ENCODE assay signal across 1 cellular context in the genomic region with DNA sequence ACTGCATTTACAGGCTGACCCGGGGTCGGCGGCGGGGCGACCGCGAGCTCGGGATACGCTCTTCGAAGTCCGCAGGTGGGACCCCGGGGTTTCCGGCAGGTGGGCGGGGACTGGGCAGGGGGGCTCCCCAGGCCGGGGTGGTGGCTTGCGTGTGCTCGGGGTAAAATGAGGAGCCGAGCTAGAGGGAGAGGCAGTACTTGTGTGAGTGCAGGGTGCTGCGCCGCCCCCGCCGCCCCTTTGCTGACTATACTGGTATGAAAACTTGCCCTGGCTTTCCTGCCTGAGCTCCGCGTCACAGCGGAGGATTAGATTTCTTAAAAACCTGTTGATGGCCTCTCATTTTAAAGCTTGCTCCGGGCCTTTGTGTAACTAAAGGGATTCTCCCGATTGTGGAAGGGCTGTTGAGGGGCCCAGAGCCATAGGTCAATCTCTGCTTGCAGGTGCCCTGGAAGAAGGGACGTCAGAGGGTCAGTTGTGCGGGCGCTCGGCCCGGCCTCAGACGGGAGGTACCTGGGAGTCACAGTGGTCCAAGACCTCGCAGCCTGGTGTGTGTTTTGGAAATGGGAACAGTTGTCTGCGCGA.
TF ChIP-seq lines count a peak whose summit lies in the region.

No MANE protein-coding gene starts in this region.

TF ChIP-seq in HepG2, 621 proteins besides CTCF, POLR2A, EP300 and RAD21 (continued from another document):
- TF ChIP-seq BCL6 (CRISPR knock-in tag; IDR thresholded peaks at IDR 0.05) (0 out of 2 replicates have a peak, but pooled peaks have one; percentile 9), ZNF263 (CRISPR knock-in tag; IDR thresholded peaks at IDR 0.05) (no peak), FOXK1 (CRISPR knock-in tag; IDR thresholded peaks at IDR 0.05; ENCODE audit: borderline replicate concordance, low read depth) (no peak), SP140L (CRISPR knock-in tag; IDR thresholded peaks at IDR 0.05; ENCODE audit: borderline replicate concordance) (no peak), MLLT10 (CRISPR knock-in tag; IDR thresholded peaks at IDR 0.05) (no peak), PTBP1 (IDR thresholded peaks at IDR 0.05; ENCODE audit: low read depth, low read length, poor library complexity, severe bottlenecking) (no peak), JUN (CRISPR knock-in tag; IDR thresholded peaks at IDR 0.05) (no peak), ZNF766 (CRISPR knock-in tag; IDR thresholded peaks at IDR 0.05; ENCODE audit: borderline replicate concordance) (no peak), PLRG1 (conservative IDR thresholded peaks at IDR 0.05) (no peak), KAT7 (CRISPR knock-in tag; IDR thresholded peaks at IDR 0.05; ENCODE audit: borderline replicate concordance) (no peak), ZNF543 (CRISPR knock-in tag; IDR thresholded peaks at IDR 0.05) (no peak), ZNF546 (CRISPR knock-in tag; conservative IDR thresholded peaks at IDR 0.05) (no peak), PAF1 (CRISPR knock-in tag; IDR thresholded peaks at IDR 0.05) (no peak), ISX (CRISPR knock-in tag; conservative IDR thresholded peaks at IDR 0.05) (0 out of 2 replicates have a peak, but pooled peaks have one; percentile 7), DR1 (CRISPR knock-in tag; IDR thresholded peaks at IDR 0.05) (no peak), KMT2B (CRISPR knock-in tag; IDR thresholded peaks at IDR 0.05) (peak; percentile 28; the same call in 1 of the 2 replicates), RBFOX2 (IDR thresholded peaks at IDR 0.05; ENCODE audit: low read depth, low read length) (peak; percentile 16; the same call in 1 of the 2 replicates)
- TF ChIP-seq, protein P1, sequence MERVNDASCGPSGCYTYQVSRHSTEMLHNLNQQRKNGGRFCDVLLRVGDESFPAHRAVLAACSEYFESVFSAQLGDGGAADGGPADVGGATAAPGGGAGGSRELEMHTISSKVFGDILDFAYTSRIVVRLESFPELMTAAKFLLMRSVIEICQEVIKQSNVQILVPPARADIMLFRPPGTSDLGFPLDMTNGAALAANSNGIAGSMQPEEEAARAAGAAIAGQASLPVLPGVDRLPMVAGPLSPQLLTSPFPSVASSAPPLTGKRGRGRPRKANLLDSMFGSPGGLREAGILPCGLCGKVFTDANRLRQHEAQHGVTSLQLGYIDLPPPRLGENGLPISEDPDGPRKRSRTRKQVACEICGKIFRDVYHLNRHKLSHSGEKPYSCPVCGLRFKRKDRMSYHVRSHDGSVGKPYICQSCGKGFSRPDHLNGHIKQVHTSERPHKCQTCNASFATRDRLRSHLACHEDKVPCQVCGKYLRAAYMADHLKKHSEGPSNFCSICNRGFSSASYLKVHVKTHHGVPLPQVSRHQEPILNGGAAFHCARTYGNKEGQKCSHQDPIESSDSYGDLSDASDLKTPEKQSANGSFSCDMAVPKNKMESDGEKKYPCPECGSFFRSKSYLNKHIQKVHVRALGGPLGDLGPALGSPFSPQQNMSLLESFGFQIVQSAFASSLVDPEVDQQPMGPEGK (CRISPR knock-in tag; IDR thresholded peaks at IDR 0.05), result peak; percentile 56
- TF ChIP-seq, protein P2, sequence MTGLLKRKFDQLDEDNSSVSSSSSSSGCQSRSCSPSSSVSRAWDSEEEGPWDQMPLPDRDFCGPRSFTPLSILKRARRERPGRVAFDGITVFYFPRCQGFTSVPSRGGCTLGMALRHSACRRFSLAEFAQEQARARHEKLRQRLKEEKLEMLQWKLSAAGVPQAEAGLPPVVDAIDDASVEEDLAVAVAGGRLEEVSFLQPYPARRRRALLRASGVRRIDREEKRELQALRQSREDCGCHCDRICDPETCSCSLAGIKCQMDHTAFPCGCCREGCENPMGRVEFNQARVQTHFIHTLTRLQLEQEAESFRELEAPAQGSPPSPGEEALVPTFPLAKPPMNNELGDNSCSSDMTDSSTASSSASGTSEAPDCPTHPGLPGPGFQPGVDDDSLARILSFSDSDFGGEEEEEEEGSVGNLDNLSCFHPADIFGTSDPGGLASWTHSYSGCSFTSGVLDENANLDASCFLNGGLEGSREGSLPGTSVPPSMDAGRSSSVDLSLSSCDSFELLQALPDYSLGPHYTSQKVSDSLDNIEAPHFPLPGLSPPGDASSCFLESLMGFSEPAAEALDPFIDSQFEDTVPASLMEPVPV (CRISPR knock-in tag; IDR thresholded peaks at IDR 0.05), result no peak
- TF ChIP-seq, protein P3, sequence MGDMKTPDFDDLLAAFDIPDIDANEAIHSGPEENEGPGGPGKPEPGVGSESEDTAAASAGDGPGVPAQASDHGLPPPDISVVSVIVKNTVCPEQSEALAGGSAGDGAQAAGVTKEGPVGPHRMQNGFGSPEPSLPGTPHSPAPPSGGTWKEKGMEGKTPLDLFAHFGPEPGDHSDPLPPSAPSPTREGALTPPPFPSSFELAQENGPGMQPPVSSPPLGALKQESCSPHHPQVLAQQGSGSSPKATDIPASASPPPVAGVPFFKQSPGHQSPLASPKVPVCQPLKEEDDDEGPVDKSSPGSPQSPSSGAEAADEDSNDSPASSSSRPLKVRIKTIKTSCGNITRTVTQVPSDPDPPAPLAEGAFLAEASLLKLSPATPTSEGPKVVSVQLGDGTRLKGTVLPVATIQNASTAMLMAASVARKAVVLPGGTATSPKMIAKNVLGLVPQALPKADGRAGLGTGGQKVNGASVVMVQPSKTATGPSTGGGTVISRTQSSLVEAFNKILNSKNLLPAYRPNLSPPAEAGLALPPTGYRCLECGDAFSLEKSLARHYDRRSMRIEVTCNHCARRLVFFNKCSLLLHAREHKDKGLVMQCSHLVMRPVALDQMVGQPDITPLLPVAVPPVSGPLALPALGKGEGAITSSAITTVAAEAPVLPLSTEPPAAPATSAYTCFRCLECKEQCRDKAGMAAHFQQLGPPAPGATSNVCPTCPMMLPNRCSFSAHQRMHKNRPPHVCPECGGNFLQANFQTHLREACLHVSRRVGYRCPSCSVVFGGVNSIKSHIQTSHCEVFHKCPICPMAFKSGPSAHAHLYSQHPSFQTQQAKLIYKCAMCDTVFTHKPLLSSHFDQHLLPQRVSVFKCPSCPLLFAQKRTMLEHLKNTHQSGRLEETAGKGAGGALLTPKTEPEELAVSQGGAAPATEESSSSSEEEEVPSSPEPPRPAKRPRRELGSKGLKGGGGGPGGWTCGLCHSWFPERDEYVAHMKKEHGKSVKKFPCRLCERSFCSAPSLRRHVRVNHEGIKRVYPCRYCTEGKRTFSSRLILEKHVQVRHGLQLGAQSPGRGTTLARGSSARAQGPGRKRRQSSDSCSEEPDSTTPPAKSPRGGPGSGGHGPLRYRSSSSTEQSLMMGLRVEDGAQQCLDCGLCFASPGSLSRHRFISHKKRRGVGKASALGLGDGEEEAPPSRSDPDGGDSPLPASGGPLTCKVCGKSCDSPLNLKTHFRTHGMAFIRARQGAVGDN (CRISPR knock-in tag; IDR thresholded peaks at IDR 0.05), result peak; percentile 56
- TF ChIP-seq, protein P4, sequence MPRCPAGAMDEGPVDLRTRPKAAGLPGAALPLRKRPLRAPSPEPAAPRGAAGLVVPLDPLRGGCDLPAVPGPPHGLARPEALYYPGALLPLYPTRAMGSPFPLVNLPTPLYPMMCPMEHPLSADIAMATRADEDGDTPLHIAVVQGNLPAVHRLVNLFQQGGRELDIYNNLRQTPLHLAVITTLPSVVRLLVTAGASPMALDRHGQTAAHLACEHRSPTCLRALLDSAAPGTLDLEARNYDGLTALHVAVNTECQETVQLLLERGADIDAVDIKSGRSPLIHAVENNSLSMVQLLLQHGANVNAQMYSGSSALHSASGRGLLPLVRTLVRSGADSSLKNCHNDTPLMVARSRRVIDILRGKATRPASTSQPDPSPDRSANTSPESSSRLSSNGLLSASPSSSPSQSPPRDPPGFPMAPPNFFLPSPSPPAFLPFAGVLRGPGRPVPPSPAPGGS (CRISPR knock-in tag; IDR thresholded peaks at IDR 0.05), result 0 out of 2 replicates have a peak, but pooled peaks have one; percentile 0
